5 cellular contexts compared by ENCODE assay signal in genomic region chr17:10846636-10847035, GRCh38. TPM values are rescaled to one million over a fixed set of nuclear protein-coding genes. Genes with fewer than 3 reads are reported as not detected.
"Had no signal": no experiment of that assay in that cellular context is flagged by ENCODE, and none has a peak within 500 bp of the region (broad histone marks: within the 10 kb centered on the region; RNA-seq: fewer than 3 reads in every experiment).

No MANE protein-coding gene starts in this region.

RNA-seq across cellular contexts. Expression of gene PIRT, which starts 8.7 kb away (rescaled TPM):
- total RNA-seq: M059J, PC-3, Right ventricle myocardium superior, SJSA1 had no signal
- polyA plus RNA-seq: SK-N-SH had no signal

RNA-seq across cellular contexts. Expression of gene TMEM238L, which starts 42.7 kb away (rescaled TPM):
- total RNA-seq: M059J, PC-3, Right ventricle myocardium superior, SJSA1 had no signal
- polyA plus RNA-seq: SK-N-SH had no signal
